ENCODE assay signal across 7 cellular contexts in genomic region chr3:66938338-66938963, GRCh38. TPM values are rescaled to one million over a fixed set of nuclear protein-coding genes. Genes with fewer than 3 reads are reported as not detected.
A peak's percentile ranks its signal among the peaks of the same experiment; 100 is the strongest.
DNase-seq lines count a peak whose midpoint lies in the region; ATAC-seq, FAIRE-seq and TF ChIP-seq lines count a peak whose summit lies in the region.

No MANE protein-coding gene starts in this region.

- no peaks in the 10 kb centered on the region for H3K79me2 ChIP-seq in astrocyte (ENCODE audit: insufficient read depth, low read length)

- no peak overlapping the region for H3K4me3 ChIP-seq in astrocyte (ENCODE audit: insufficient read depth, low read depth, low read length)
- no peak overlapping the region for H3K4me3 ChIP-seq in small intestine (ENCODE audit: low read depth in 1 of 2, low read length in 2 of 2)

- H3K9me3 Mint-ChIP-seq in astrocyte (ENCODE audit: unreplicated experiment), result no peaks in the 10 kb centered on the region

- H3K36me3 Mint-ChIP-seq in astrocyte (ENCODE audit: low read depth, unreplicated experiment), result no peaks in the 10 kb centered on the region

- H3K4me3 Mint-ChIP-seq in astrocyte (ENCODE audit: unreplicated experiment), result no peak overlapping the region

- H3K27ac Mint-ChIP-seq in astrocyte (ENCODE audit: unreplicated experiment), result no peak overlapping the region

- peak; percentile 92 for ATAC-seq in GM19395 (IDR thresholded peaks at IDR 0.05; ENCODE audit: unreplicated experiment)

- peak; percentile 47 for FAIRE-seq in astrocyte (lab: Jason Lieb, UNC)
- FAIRE-seq in small intestine (lab: Jason Lieb, UNC), result no peak

- H2AFZ ChIP-seq in astrocyte (ENCODE audit: low read depth, low read length), result no peak overlapping the region

- peak; percentile 64 for TF ChIP-seq CTCF in astrocyte (IDR thresholded peaks at IDR 0.05; ENCODE audit: insufficient read depth, low read depth, low read length)

- H3K27ac ChIP-seq in astrocyte (ENCODE audit: low read depth, low read length) (no peak overlapping the region), small intestine (ENCODE audit: low read depth in 1 of 2, low read length in 1 of 2) (no peak overlapping the region)

- DNase-seq in DMS53 treated with DMSO at 0.1 percent for 48 hours (lab: John Stamatoyannopoulos, UW; ENCODE audit: unreplicated experiment) (peak; percentile 18), HPDE6-E6E7 (ENCODE audit: extremely low spot score) (peak; percentile 2), NOMO-1 treated with DMSO at 0.1 percent for 48 hours (lab: John Stamatoyannopoulos, UW; ENCODE audit: unreplicated experiment) (peak; percentile 51), astrocyte (ENCODE audit: low read depth) (peak; percentile 27), hippocampal formation (lab: John Stamatoyannopoulos, UW) (peak; percentile 31 to 75), small intestine (peak; percentile 81)

- peaks cover 9% of the 10 kb centered on the region for H3K27me3 ChIP-seq in astrocyte (ENCODE audit: insufficient read depth, low read length)
- H3K27me3 ChIP-seq in small intestine (ENCODE audit: control insufficient read depth in 2 of 2, insufficient read depth in 2 of 2, low read length in 2 of 2), result no peaks in the 10 kb centered on the region

- H3K27me3 Mint-ChIP-seq in astrocyte (ENCODE audit: low read depth, unreplicated experiment), result no peaks in the 10 kb centered on the region

- no peaks in the 10 kb centered on the region for H4K20me1 ChIP-seq in astrocyte (ENCODE audit: insufficient read depth, low read length)

- no peaks in the 10 kb centered on the region for H3K9me3 ChIP-seq in astrocyte (ENCODE audit: insufficient read depth, low read depth, low read length)
- H3K9me3 ChIP-seq in small intestine (ENCODE audit: control insufficient read depth, low read depth), result no peaks in the 10 kb centered on the region

- H3K9ac ChIP-seq in astrocyte (ENCODE audit: low read length), result no peak overlapping the region

- H3K4me2 ChIP-seq in astrocyte (ENCODE audit: low read length), result no peak overlapping the region

- H3K4me1 Mint-ChIP-seq in astrocyte (ENCODE audit: low read depth, unreplicated experiment), result no peaks in the 10 kb centered on the region

- 16 to 19% (median 17%) methylated on average over 5 of the region's 5 CpGs for WGBS in small intestine, 3 donors

- H3K4me1 ChIP-seq in astrocyte (ENCODE audit: insufficient read depth, low read length) (no peaks in the 10 kb centered on the region), small intestine (ENCODE audit: control insufficient read depth in 2 of 2, insufficient read depth in 1 of 2, low read depth in 1 of 2, low read length in 1 of 2) (no peaks in the 10 kb centered on the region)

- H3K36me3 ChIP-seq in astrocyte (ENCODE audit: insufficient read depth, low read length) (no peaks in the 10 kb centered on the region), small intestine (ENCODE audit: control insufficient read depth in 2 of 2, insufficient read depth in 2 of 2, low read length in 2 of 2) (no peaks in the 10 kb centered on the region)

RNA-seq across cellular contexts. Expression of gene KBTBD8, which starts 59.7 kb away (rescaled TPM):
- total RNA-seq in astrocyte, result 9.2 and 9.4 TPM in 2 replicates
- polyA plus RNA-seq in small intestine, result 1 to 10 TPM in 2 of 3 donors, under 1 TPM in 1; 0.81 to 1.8 (median 1.7) TPM

Comparison
In these comparisons a context has a peak if more than half of its experiments do, and no peak if none do; other contexts are left out.
1. DNase-seq: peak in every context shown above with its lines; median percentile 81 in small intestine; 53 in hippocampal formation; 51 in NOMO-1 treated with DMSO at 0.1 percent for 48 hours; 27 in astrocyte; 18 in DMS53 treated with DMSO at 0.1 percent for 48 hours; 2 in HPDE6-E6E7.